ENCODE assay signal across 8 cellular contexts in the genomic region with DNA sequence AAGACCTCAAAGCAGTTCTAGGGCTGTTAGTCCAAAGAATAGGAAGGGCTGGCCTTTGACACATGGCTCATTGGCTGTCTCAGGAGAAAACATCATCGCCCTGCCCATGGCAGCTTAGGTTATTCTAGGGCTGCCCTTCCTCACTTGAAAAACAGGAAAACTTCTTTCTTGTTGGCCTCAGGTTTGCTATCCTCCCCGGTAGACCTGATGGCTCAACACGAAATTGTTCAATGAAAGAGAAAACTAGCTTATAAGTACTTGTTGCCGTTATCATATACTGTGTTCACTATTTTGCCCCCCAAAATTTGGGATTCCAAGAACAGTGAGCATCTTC. TPM values are rescaled to one million over a fixed set of nuclear protein-coding genes. Genes with fewer than 3 reads are reported as not detected.
DNase-seq lines count a peak whose midpoint lies in the region; ATAC-seq and TF ChIP-seq lines count a peak whose summit lies in the region.

No MANE protein-coding gene starts in this region.

- H3K27me3 ChIP-seq in BJ (ENCODE audit: control insufficient read depth, insufficient read depth, low read length): no peaks in the 10 kb centered on the region
- H3K27me3 ChIP-seq in MG63: no peaks in the 10 kb centered on the region

- no peak for ATAC-seq in effector memory CD8-positive, alpha-beta T cell (replicated peaks)
- no peak for ATAC-seq in naive thymus-derived CD8-positive, alpha-beta T cell
- no peak for ATAC-seq in GM18870 (IDR thresholded peaks at IDR 0.05; ENCODE audit: unreplicated experiment)

- H3K36me3 Mint-ChIP-seq in effector memory CD8-positive, alpha-beta T cell (ENCODE audit: insufficient read depth): peaks cover 33% of the 10 kb centered on the region
- peaks cover 0 to 9% (median 0%) of the 10 kb centered on the region in 3 donors for H3K36me3 Mint-ChIP-seq in naive thymus-derived CD8-positive, alpha-beta T cell

- TF ChIP-seq CTCF in BJ (IDR thresholded peaks at IDR 0.05; ENCODE audit: insufficient read depth, low read depth, low read length): no peak

- no peaks in the 10 kb centered on the region for H3K27me3 Mint-ChIP-seq in effector memory CD8-positive, alpha-beta T cell
- peaks cover 0 to 2% (median 0%) of the 10 kb centered on the region in 5 donors for H3K27me3 Mint-ChIP-seq in naive thymus-derived CD8-positive, alpha-beta T cell

- no peak for DNase-seq in BJ (ENCODE audit: low read depth)
- DNase-seq in MG63: no peak
- DNase-seq in effector memory CD8-positive, alpha-beta T cell: no peak
- DNase-seq in naive thymus-derived CD8-positive, alpha-beta T cell: no peak
- DNase-seq in D341Med (ENCODE audit: low spot score): no peak
- no peak for DNase-seq in AG08396 (ENCODE audit: low spot score)
- no peak for DNase-seq in effector CD4-positive, alpha-beta T cell

- POLR2A ChIA-PET in BJ (lab: Charles Lee): no interaction called here
- POLR2A ChIA-PET in naive thymus-derived CD8-positive, alpha-beta T cell (lab: Charles Lee): interaction anchor here (0.8 to 1.6 kb wide), 3 partner anchors 163 to 590 kb away, joined by 3 to 7 read pairs (median 3); a partner anchor contains a TSS

- H3K9me3 ChIP-seq in MG63: 0 out of 2 replicates have a peak, but pooled peaks cover 3% of the 10 kb centered on the region

- CTCF ChIA-PET in BJ (lab: Yijun Ruan, JAX): interaction anchor here (0.6 to 1.1 kb wide), 3 partner anchors 9 to 718 kb away, joined by 3 read pairs; no protein-coding TSS in a partner anchor

- H3K27ac Mint-ChIP-seq in effector memory CD8-positive, alpha-beta T cell: peak overlapping the region; percentile 97 to 98
- peak overlapping the region; percentile 95 to 100 (median 98) for H3K27ac Mint-ChIP-seq in naive thymus-derived CD8-positive, alpha-beta T cell

- H3K9me3 Mint-ChIP-seq in effector memory CD8-positive, alpha-beta T cell: no peaks in the 10 kb centered on the region
- no peaks in the 10 kb centered on the region for H3K9me3 Mint-ChIP-seq in naive thymus-derived CD8-positive, alpha-beta T cell

- H3K4me1 Mint-ChIP-seq in effector memory CD8-positive, alpha-beta T cell (ENCODE audit: low read depth in 2 of 2): peaks cover 10 to 24% of the 10 kb centered on the region in 2 donors
- peaks cover 5 to 36% (median 16%) of the 10 kb centered on the region in 4 donors for H3K4me1 Mint-ChIP-seq in naive thymus-derived CD8-positive, alpha-beta T cell

- no peaks in the 10 kb centered on the region for H3K36me3 ChIP-seq in BJ (ENCODE audit: control insufficient read depth, insufficient read depth, low read length)
- H3K36me3 ChIP-seq in MG63: peaks cover 21% of the 10 kb centered on the region

- peak overlapping the region; percentile 91 for H3K4me3 Mint-ChIP-seq in effector memory CD8-positive, alpha-beta T cell
- peak overlapping the region; percentile 92 to 99 (median 96) for H3K4me3 Mint-ChIP-seq in naive thymus-derived CD8-positive, alpha-beta T cell

- H3K4me3 ChIP-seq in BJ (ENCODE audit: low read depth, low read length) (peak overlapping the region; percentile 45), MG63 (peak overlapping the region; percentile 94)

RNA-seq across cellular contexts. Expression of a gene that starts 0.6 kb away (rescaled TPM):
- 14.3 and 25.5 TPM in 2 replicates for polyA plus RNA-seq in BJ (2011; rRNA removed)
- polyA minus RNA-seq in BJ (2011; rRNA and poly(A)+ RNA removed): 25.5 and 42.6 TPM in 2 replicates
- 43.9 and 50.6 TPM in 2 replicates for total RNA-seq in MG63 (2014; rRNA removed; shearing (Covaris generic); ENCODE audit: low replicate concordance)
- total RNA-seq in naive thymus-derived CD8-positive, alpha-beta T cell: 100 to 1,000 TPM; 163 to 170 TPM
- polyA plus RNA-seq in naive thymus-derived CD8-positive, alpha-beta T cell: 10 to 100 TPM; 52.1 to 65.8 (median 58.8) TPM

RNA-seq across cellular contexts. Expression of a gene that starts 53.4 kb away (rescaled TPM):
- polyA plus RNA-seq in BJ (2011; rRNA removed): 21.6 and 28.7 TPM in 2 replicates
- 51.3 and 70.3 TPM in 2 replicates for polyA minus RNA-seq in BJ (2011; rRNA and poly(A)+ RNA removed)
- total RNA-seq in MG63 (2014; rRNA removed; shearing (Covaris generic); ENCODE audit: low replicate concordance): 11.8 and 16.0 TPM in 2 replicates
- total RNA-seq in naive thymus-derived CD8-positive, alpha-beta T cell: 10 to 100 TPM; 51.4 to 58.2 TPM
- polyA plus RNA-seq in naive thymus-derived CD8-positive, alpha-beta T cell: 10 to 100 TPM; 12.1 to 14.3 (median 14.0) TPM
